ENCODE assay signal across 17 cellular contexts in the genomic region with DNA sequence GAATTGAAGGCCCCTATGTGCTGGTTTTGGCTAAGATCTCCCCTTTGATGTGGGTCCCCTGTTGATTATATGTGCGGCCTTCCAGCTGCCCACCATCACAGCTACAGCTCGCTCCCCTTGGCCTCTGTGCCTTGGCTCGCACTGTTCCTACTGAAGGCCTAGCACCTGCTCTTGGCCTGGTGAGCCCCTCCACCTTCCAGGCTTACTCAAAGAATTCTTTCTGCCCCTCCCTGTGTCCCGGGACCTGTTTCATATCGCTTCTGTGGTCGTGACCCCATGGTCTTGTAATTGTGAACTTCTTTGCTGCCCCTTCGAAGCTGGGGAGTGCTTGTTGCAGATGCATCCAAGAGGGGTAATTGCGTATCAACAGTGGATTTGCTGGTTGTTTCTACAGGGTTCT.
"Had no signal": no experiment of that assay in that cellular context is flagged by ENCODE, and none has a peak within 500 bp of the region (broad histone marks: within the 10 kb centered on the region; RNA-seq: fewer than 3 reads in every experiment).

No MANE protein-coding gene starts in this region.

- H3K27ac ChIP-seq: parathyroid adenoma, WERI-Rb-1 had no signal

- H3K9me3 Mint-ChIP-seq: activated naive CD4-positive, alpha-beta T cell treated with anti-CD3 and anti-CD28 coated beads, Interleukin-2, amount 50 U/mL, for 24 hours; dendritic cell treated with granulocyte-macrophage colony-stimulating factor and Interleukin-4, amounts not matched to agents 40 ng/mL and 50 ng/mL, for 4 days; naive thymus-derived CD4-positive, alpha-beta T cell; stimulated activated naive CD8-positive, alpha-beta T cell treated with anti-CD3 and anti-CD28 coated beads, Interleukin-15, amount 100 ng/mL, for 72 hours; type B pancreatic cell had no signal

- ATAC-seq: left cardiac atrium; naive thymus-derived CD4-positive, alpha-beta T cell; stimulated activated naive CD8-positive, alpha-beta T cell treated with anti-CD3 and anti-CD28 coated beads, Interleukin-15, amount 100 ng/mL, for 72 hours had no signal

- FAIRE-seq: islet of Langerhans had no signal

- H3K79me2 ChIP-seq: parathyroid adenoma had no signal

- H3K4me3 Mint-ChIP-seq: activated naive CD4-positive, alpha-beta T cell treated with anti-CD3 and anti-CD28 coated beads, Interleukin-2, amount 50 U/mL, for 24 hours; dendritic cell treated with granulocyte-macrophage colony-stimulating factor and Interleukin-4, amounts not matched to agents 40 ng/mL and 50 ng/mL, for 4 days; naive thymus-derived CD4-positive, alpha-beta T cell; stimulated activated naive CD8-positive, alpha-beta T cell treated with anti-CD3 and anti-CD28 coated beads, Interleukin-15, amount 100 ng/mL, for 72 hours; type B pancreatic cell had no signal

- H3K4me3 ChIP-seq: suprapubic skin had no signal

- H2AFZ ChIP-seq: parathyroid adenoma had no signal

- H3K27me3 ChIP-seq: suprapubic skin had no signal

- DNase-seq: activated CD4-positive, alpha-beta T cell treated with anti-CD3 and anti-CD28 coated beads for 1 hour; activated CD4-positive, alpha-beta T cell treated with anti-CD3 and anti-CD28 coated beads, Interleukin-2, amount 50 U/mL, for 4 hours; activated gamma-delta T cell; foreskin fibroblast; glutamatergic neuron; hippocampal formation; left cardiac atrium; mesenchymal stem cell; naive thymus-derived CD4-positive, alpha-beta T cell; stimulated activated naive CD8-positive, alpha-beta T cell treated with anti-CD3 and anti-CD28 coated beads, Interleukin-15, amount 100 ng/mL, for 72 hours; WERI-Rb-1 had no signal

- H3K9me3 ChIP-seq: suprapubic skin had no signal

- H3K9ac ChIP-seq: parathyroid adenoma had no signal

- H3K27ac Mint-ChIP-seq: dendritic cell treated with granulocyte-macrophage colony-stimulating factor and Interleukin-4, amounts not matched to agents 40 ng/mL and 50 ng/mL, for 4 days; type B pancreatic cell had no signal

- H3K27me3 Mint-ChIP-seq: activated naive CD4-positive, alpha-beta T cell treated with anti-CD3 and anti-CD28 coated beads, Interleukin-2, amount 50 U/mL, for 24 hours; dendritic cell treated with granulocyte-macrophage colony-stimulating factor and Interleukin-4, amounts not matched to agents 40 ng/mL and 50 ng/mL, for 4 days; naive thymus-derived CD4-positive, alpha-beta T cell; stimulated activated naive CD8-positive, alpha-beta T cell treated with anti-CD3 and anti-CD28 coated beads, Interleukin-15, amount 100 ng/mL, for 72 hours; type B pancreatic cell had no signal

- H3K4me1 ChIP-seq: parathyroid adenoma had no signal
